22 cellular contexts compared by ENCODE assay signal in genomic region chr6:121837545-121838229, GRCh38.
"Had no signal": no experiment of that assay in that cellular context is flagged by ENCODE, and none has a peak within 500 bp of the region (broad histone marks: within the 10 kb centered on the region; RNA-seq: fewer than 3 reads in every experiment).

No MANE protein-coding gene starts in this region.

- H3K9me3 ChIP-seq: MG63, Peyer's patch, SJCRH30, SK-N-SH had no signal

- H3K4me3 ChIP-seq: MG63, Peyer's patch, SJCRH30 had no signal

- H3K27me3 ChIP-seq: MG63, Peyer's patch, SJCRH30 had no signal

- ATAC-seq: activated T-cell treated with anti-CD3 and anti-CD28 coated beads, Interleukin-2, amount 50 U/mL, for 72 hours had no signal

- H3K36me3 ChIP-seq: MG63, Peyer's patch, SJCRH30 had no signal

- H3K27ac ChIP-seq: Peyer's patch, RWPE1, SJCRH30, VCaP had no signal

- H3K4me1 ChIP-seq: Peyer's patch, SJCRH30 had no signal

- H3K4me2 ChIP-seq: SK-N-SH had no signal

- H3K9ac ChIP-seq: SK-N-SH had no signal

- DNase-seq: activated CD4-positive, alpha-beta memory T cell treated with anti-CD3 and anti-CD28 coated beads, Interleukin-2, amount 10 ng/mL, durations not matched to agents 7 days and 5 days; activated CD4-positive, alpha-beta T cell treated with anti-CD3 and anti-CD28 coated beads, Interleukin-2, amount 50 U/mL, for 1 hour; activated CD4-positive, CD25-positive, alpha-beta regulatory T cell; activated gamma-delta T cell treated with Interleukin-2 at 50 U/mL for 16 hours; activated naive CD4-positive, alpha-beta T cell treated with anti-CD3 and anti-CD28 coated beads, Interleukin-2, amount 10 ng/mL, durations not matched to agents 7 days and 5 days; activated naive CD8-positive, alpha-beta T cell treated with anti-CD3 and anti-CD28 coated beads for 36 hours; activated T-cell treated with anti-CD3 and anti-CD28 coated beads for 4 hours; activated T-cell treated with anti-CD3 and anti-CD28 coated beads, Interleukin-2, amount 50 U/mL, for 72 hours; MG63; NCI-H1105; NCI-H1436; NCI-H187; NCI-H2081; NCI-H446; NCI-H524; Peyer's patch; Right ventricle myocardium superior; SJCRH30; SK-N-SH; T-helper 1 cell had no signal
